ENCODE assay signal across 13 cellular contexts in genomic region chr1:93769767-93770166, GRCh38.
DNase-seq lines count a peak whose midpoint lies in the region; ATAC-seq and TF ChIP-seq lines count a peak whose summit lies in the region.
"Had no signal": no experiment of that assay in that cellular context is flagged by ENCODE, and none has a peak within 500 bp of the region (broad histone marks: within the 10 kb centered on the region; RNA-seq: fewer than 3 reads in every experiment).

No MANE protein-coding gene starts in this region.

- dilution Hi-C loops in mammary epithelial cell (cut with HindIII; ENCODE audit: low sequenced_read_pairs), result no loop called here

- no peak for ATAC-seq in RWPE2 (ENCODE audit: low read depth)

- H3K4me1 ChIP-seq in mammary epithelial cell (ENCODE audit: insufficient read depth, low read length) (peaks cover 50% of the 10 kb centered on the region), breast epithelium (peaks cover 0 to 4% of the 10 kb centered on the region in 2 donors), RWPE2 (ENCODE audit: insufficient read depth, poor library complexity, severe bottlenecking) (peaks cover 75% of the 10 kb centered on the region), subcutaneous abdominal adipose tissue (ENCODE audit: control insufficient read depth in 5 of 5, insufficient read depth in 5 of 5, low read length in 5 of 5) (peaks cover 0 to 34% (median 28%) of the 10 kb centered on the region in 5 donors), uterus (peaks cover 0 to 3% of the 10 kb centered on the region in 2 donors)

- CTCF ChIA-PET in mammary epithelial cell (lab: Charles Lee; ENCODE audit: low non-redundant PET), result no interaction called here
- CTCF ChIA-PET in activated CD4-positive, alpha-beta memory T cell treated with anti-CD3 and anti-CD28 coated beads for 36 hours (lab: Charles Lee), result no interaction called here

- H3K79me2 ChIP-seq in mammary epithelial cell (ENCODE audit: insufficient read depth, low read length), result peaks cover 94% of the 10 kb centered on the region

- H3K4me3 Mint-ChIP-seq in glutamatergic neuron (ENCODE audit: unreplicated experiment) (peak overlapping the region; percentile 64), CD14-positive monocyte (no peak overlapping the region)
- H3K4me3 Mint-ChIP-seq in activated CD4-positive, alpha-beta memory T cell treated with anti-CD3 and anti-CD28 coated beads for 36 hours, result no peak overlapping the region
- H3K4me3 Mint-ChIP-seq: CD8-positive, alpha-beta memory T cell had no signal

- intact Hi-C loops in mammary epithelial cell (cut with micrococcal nuclease), result no loop called here
- intact Hi-C loops in breast epithelium (cut with DNase I; ENCODE audit: low total_unique reads), result no loop called here
- intact Hi-C loops in activated CD4-positive, alpha-beta memory T cell treated with anti-CD3 and anti-CD28 coated beads for 36 hours (cut with micrococcal nuclease), result no loop called here
- intact Hi-C loops in uterus (cut with DNase I; ENCODE audit: low total_unique reads), result no loop called here
- intact Hi-C loops in CD14-positive monocyte (cut with micrococcal nuclease), result no loop called here

- H3K27me3 Mint-ChIP-seq in glutamatergic neuron (ENCODE audit: unreplicated experiment), result peaks cover 12% of the 10 kb centered on the region
- peaks cover 2% of the 10 kb centered on the region for H3K27me3 Mint-ChIP-seq in activated CD4-positive, alpha-beta memory T cell treated with anti-CD3 and anti-CD28 coated beads for 36 hours
- peaks cover 2 to 6% (median 4%) of the 10 kb centered on the region in 3 donors for H3K27me3 Mint-ChIP-seq in CD14-positive monocyte (ENCODE audit: low read depth in 3 of 3)

- BruUV-seq in mammary epithelial cell (replicated peaks; lab: Mats Ljungman, UMichigan), result no TSS peak

- 100% methylated on average over 1 of the region's 1 CpG for WGBS in mammary epithelial cell (ENCODE audit: low coverage, missing lambda C conversion rate)

- no peak overlapping the region for H3K4me3 ChIP-seq in mammary epithelial cell (replicated peaks in 1 of 3; ENCODE audit: insufficient read depth in 1 of 3, low read depth in 2 of 3, low read length in 3 of 3)
- no peak overlapping the region for H3K4me3 ChIP-seq in breast epithelium
- H3K4me3 ChIP-seq in RWPE2 (ENCODE audit: severe bottlenecking), result no peak overlapping the region
- no peak overlapping the region for H3K4me3 ChIP-seq in subcutaneous abdominal adipose tissue (ENCODE audit: low read depth in 1 of 5, low read length in 5 of 5)
- no peak overlapping the region for H3K4me3 ChIP-seq in uterus

- H3K4me2 ChIP-seq in mammary epithelial cell (ENCODE audit: insufficient read depth, low read depth, low read length), result peak overlapping the region; percentile 35

- H3K4me1 Mint-ChIP-seq in glutamatergic neuron (ENCODE audit: low read depth, unreplicated experiment) (peaks cover 34% of the 10 kb centered on the region), CD14-positive monocyte (peaks cover 13% of the 10 kb centered on the region)
- H3K4me1 Mint-ChIP-seq in activated CD4-positive, alpha-beta memory T cell treated with anti-CD3 and anti-CD28 coated beads for 36 hours (ENCODE audit: low read depth), result peaks cover 8% of the 10 kb centered on the region

- no peak for DNase-seq in mammary epithelial cell
- no peak for DNase-seq in breast epithelium (ENCODE audit: low spot score in 2 of 2)
- no peak for DNase-seq in RWPE2 (ENCODE audit: low spot score)
- no peak for DNase-seq in glutamatergic neuron
- no peak for DNase-seq in activated CD4-positive, alpha-beta memory T cell treated with anti-CD3 and anti-CD28 coated beads for 36 hours
- DNase-seq in uterus, result no peak
- no peak for DNase-seq in CD14-positive monocyte (ENCODE audit: low spot score)
- DNase-seq: CD8-positive, alpha-beta memory T cell; DMS53; NCI-H1417 treated with DMSO at 0.1 percent for 48 hours; NK-92 treated with Interleukin-12 subunit alpha and Interleukin-12 subunit beta, amount 100 ng/mL, for 24 hours; SIG-M5 had no signal

- H3K9me3 ChIP-seq in mammary epithelial cell (replicated peaks; ENCODE audit: insufficient read depth, low read length) (no peaks in the 10 kb centered on the region), breast epithelium (no peaks in the 10 kb centered on the region), RWPE2 (ENCODE audit: severe bottlenecking) (no peaks in the 10 kb centered on the region), subcutaneous abdominal adipose tissue (ENCODE audit: control insufficient read depth in 5 of 5, low read length in 5 of 5) (no peaks in the 10 kb centered on the region), uterus (no peaks in the 10 kb centered on the region)

- H3K36me3 Mint-ChIP-seq in glutamatergic neuron (ENCODE audit: unreplicated experiment) (no peaks in the 10 kb centered on the region), CD14-positive monocyte (no peaks in the 10 kb centered on the region)
- no peaks in the 10 kb centered on the region for H3K36me3 Mint-ChIP-seq in activated CD4-positive, alpha-beta memory T cell treated with anti-CD3 and anti-CD28 coated beads for 36 hours
- H3K36me3 Mint-ChIP-seq: CD8-positive, alpha-beta memory T cell had no signal

- H3K27ac Mint-ChIP-seq in glutamatergic neuron (ENCODE audit: unreplicated experiment) (no peak overlapping the region), CD14-positive monocyte (no peak overlapping the region)
- H3K27ac Mint-ChIP-seq in activated CD4-positive, alpha-beta memory T cell treated with anti-CD3 and anti-CD28 coated beads for 36 hours, result no peak overlapping the region

- no peak for TF ChIP-seq POLR2A in breast epithelium (IDR thresholded peaks at IDR 0.05)
- TF ChIP-seq POLR2A in uterus (IDR thresholded peaks at IDR 0.05), result no peak

- no peaks in the 10 kb centered on the region for H4K20me1 ChIP-seq in mammary epithelial cell (ENCODE audit: insufficient read depth, low read length)

- no peak overlapping the region for H3K27ac ChIP-seq in mammary epithelial cell (ENCODE audit: insufficient read depth, low read depth, low read length)
- peak overlapping the region in 1 of 2 donors; percentile 84 for H3K27ac ChIP-seq in breast epithelium
- H3K27ac ChIP-seq in RWPE2 (ENCODE audit: poor library complexity, severe bottlenecking), result peak overlapping the region; percentile 100
- H3K27ac ChIP-seq in subcutaneous abdominal adipose tissue (ENCODE audit: low read depth, low read length), result peak overlapping the region; percentile 55
- no peak overlapping the region for H3K27ac ChIP-seq in uterus

- H3K36me3 ChIP-seq in mammary epithelial cell (ENCODE audit: insufficient read depth, low read length), result peaks cover 15% of the 10 kb centered on the region
- H3K36me3 ChIP-seq in breast epithelium, result no peaks in the 10 kb centered on the region
- peaks cover 98% of the 10 kb centered on the region for H3K36me3 ChIP-seq in RWPE2 (ENCODE audit: low read depth)
- no peaks in the 10 kb centered on the region for H3K36me3 ChIP-seq in subcutaneous abdominal adipose tissue (ENCODE audit: control insufficient read depth in 5 of 5, insufficient read depth in 5 of 5, low read length in 5 of 5)
- no peaks in the 10 kb centered on the region for H3K36me3 ChIP-seq in uterus

- POLR2A ChIA-PET in activated CD4-positive, alpha-beta memory T cell treated with anti-CD3 and anti-CD28 coated beads for 36 hours (lab: Charles Lee), result no interaction called here

- in situ Hi-C loops in mammary epithelial cell (cut with MboI; ENCODE audit: low sequenced_read_pairs in 2 of 2), result no loop called here

- H3K27me3 ChIP-seq in mammary epithelial cell (ENCODE audit: insufficient read depth, low read length) (no peaks in the 10 kb centered on the region), breast epithelium (no peaks in the 10 kb centered on the region), RWPE2 (ENCODE audit: insufficient read depth, poor library complexity, severe bottlenecking) (no peaks in the 10 kb centered on the region), subcutaneous abdominal adipose tissue (ENCODE audit: control insufficient read depth in 5 of 5, insufficient read depth in 4 of 5, low read length in 5 of 5) (no peaks in the 10 kb centered on the region), uterus (no peaks in the 10 kb centered on the region)

- H3K9me3 Mint-ChIP-seq in glutamatergic neuron (ENCODE audit: unreplicated experiment) (peaks cover 5% of the 10 kb centered on the region), CD14-positive monocyte (no peaks in the 10 kb centered on the region)
- no peaks in the 10 kb centered on the region for H3K9me3 Mint-ChIP-seq in activated CD4-positive, alpha-beta memory T cell treated with anti-CD3 and anti-CD28 coated beads for 36 hours
- H3K9me3 Mint-ChIP-seq: CD8-positive, alpha-beta memory T cell had no signal

- H2AFZ ChIP-seq in mammary epithelial cell (ENCODE audit: low read depth, low read length), result no peak overlapping the region

- H3K9ac ChIP-seq in mammary epithelial cell (ENCODE audit: insufficient read depth, low read length), result no peak overlapping the region
- H3K9ac ChIP-seq in subcutaneous abdominal adipose tissue (ENCODE audit: low read length in 5 of 5), result no peak overlapping the region

- TF ChIP-seq CTCF in mammary epithelial cell (conservative IDR thresholded peaks at IDR 0.05 in 1 of 2, IDR thresholded peaks at IDR 0.05 in 1 of 2; ENCODE audit: extremely low read depth in 1 of 2, insufficient read depth in 1 of 2, low read depth in 1 of 2, low read length in 2 of 2) (no peak), breast epithelium (IDR thresholded peaks at IDR 0.05) (no peak), RWPE2 (IDR thresholded peaks at IDR 0.05; ENCODE audit: poor library complexity, severe bottlenecking) (no peak), glutamatergic neuron (IDR thresholded peaks at IDR 0.05; ENCODE audit: partially characterized antibody, unreplicated experiment) (no peak), uterus (IDR thresholded peaks at IDR 0.05) (no peak), CD14-positive monocyte (IDR thresholded peaks at IDR 0.05) (no peak)

Comparison
In these comparisons a context has a peak if more than half of its experiments do, and no peak if none do; other contexts are left out.
1. H3K27ac ChIP-seq: peak in RWPE2 (single experiment) and subcutaneous abdominal adipose tissue (single experiment); none in mammary epithelial cell (single experiment) and uterus (0 of 2).